Comparison of ENCODE assay signal across 21 cellular contexts in the genomic region with DNA sequence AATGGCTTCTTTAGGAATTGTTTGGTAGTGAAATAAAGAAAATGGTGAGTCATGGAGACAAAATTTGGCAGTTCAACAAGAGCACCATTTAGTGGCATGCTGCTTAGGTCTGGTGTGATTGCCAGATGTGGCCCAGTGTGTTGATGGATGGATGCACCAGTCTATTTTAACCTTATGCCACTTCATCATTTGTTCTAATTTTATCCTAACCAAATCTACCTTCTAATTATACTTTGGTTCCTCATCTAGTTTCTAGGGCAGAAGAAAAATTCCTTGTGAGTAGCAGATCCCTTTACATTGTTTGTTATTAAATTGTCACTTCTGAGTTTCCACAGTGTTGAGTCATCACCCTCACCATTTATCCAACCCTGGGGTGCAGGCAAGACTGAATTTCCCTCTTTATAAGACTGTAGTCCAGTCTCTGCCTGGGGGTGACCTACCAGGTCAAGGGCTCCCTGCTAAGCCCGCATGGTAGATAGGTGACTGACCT. TPM values are rescaled to one million over a fixed set of nuclear protein-coding genes. Genes with fewer than 3 reads are reported as not detected.
A peak's percentile ranks its signal among the peaks of the same experiment; 100 is the strongest.
DNase-seq lines count a peak whose midpoint lies in the region; ATAC-seq, FAIRE-seq and TF ChIP-seq lines count a peak whose summit lies in the region.
"Had no signal": no experiment of that assay in that cellular context is flagged by ENCODE, and none has a peak within 500 bp of the region (broad histone marks: within the 10 kb centered on the region; RNA-seq: fewer than 3 reads in every experiment).

No MANE protein-coding gene starts in this region.

- no peak overlapping the region for H3K4me3 Mint-ChIP-seq in astrocyte (ENCODE audit: unreplicated experiment)
- H3K4me3 Mint-ChIP-seq: B cell; stimulated activated naive CD8-positive, alpha-beta T cell treated with anti-CD3 and anti-CD28 coated beads, Interleukin-15, amount 100 ng/mL, for 72 hours had no signal

- H3K36me3 ChIP-seq in astrocyte (ENCODE audit: insufficient read depth, low read length), result no peaks in the 10 kb centered on the region
- no peaks in the 10 kb centered on the region for H3K36me3 ChIP-seq in esophagus squamous epithelium

- TF ChIP-seq CTCF in HFF-Myc (IDR thresholded peaks at IDR 0.05; ENCODE audit: low read depth, low read length, missing control alignments), result no peak
- TF ChIP-seq CTCF in astrocyte (IDR thresholded peaks at IDR 0.05; ENCODE audit: insufficient read depth, low read depth, low read length), result no peak
- TF ChIP-seq CTCF in esophagus squamous epithelium (IDR thresholded peaks at IDR 0.05), result no peak

- FAIRE-seq in astrocyte (lab: Jason Lieb, UNC), result peak; percentile 73
- FAIRE-seq: GM12892, keratinocyte, small intestine had no signal

- DNase-seq in AG08396 (ENCODE audit: low spot score), result peak; percentile 52
- peak; percentile 84 for DNase-seq in HFF-Myc (ENCODE audit: extremely low read depth, low read depth)
- DNase-seq in astrocyte (ENCODE audit: low read depth), result peak; percentile 93
- DNase-seq in foreskin melanocyte, result peak; percentile 30
- no peak for DNase-seq in esophagus squamous epithelium (lab: John Stamatoyannopoulos, UW)
- DNase-seq in DMS114 treated with DMSO at 0.1 percent for 48 hours (lab: John Stamatoyannopoulos, UW; ENCODE audit: unreplicated experiment), result no peak
- DNase-seq: activated gamma-delta T cell treated with Interleukin-2 at 50 U/mL for 16 hours; body of pancreas; effector memory CD4-positive, alpha-beta T cell; glutamatergic neuron; midbrain; NCI-H1105 treated with DMSO at 0.1 percent for 48 hours; NCI-H226; occipital lobe; small intestine; stimulated activated naive CD8-positive, alpha-beta T cell treated with anti-CD3 and anti-CD28 coated beads, Interleukin-15, amount 100 ng/mL, for 72 hours had no signal

- H3K27me3 ChIP-seq in astrocyte (ENCODE audit: insufficient read depth, low read length), result no peaks in the 10 kb centered on the region
- no peaks in the 10 kb centered on the region for H3K27me3 ChIP-seq in esophagus squamous epithelium
- H3K27me3 ChIP-seq: body of pancreas had no signal

- WGBS in esophagus squamous epithelium, 2 donors, result 100% methylated on average over 1 of the region's 1 CpG

- ATAC-seq in GM19455 (IDR thresholded peaks at IDR 0.05; ENCODE audit: unreplicated experiment), result no peak
- no peak for ATAC-seq in GM21390 (IDR thresholded peaks at IDR 0.05; ENCODE audit: unreplicated experiment)
- ATAC-seq: body of pancreas; stimulated activated naive CD8-positive, alpha-beta T cell treated with anti-CD3 and anti-CD28 coated beads, Interleukin-15, amount 100 ng/mL, for 72 hours had no signal

- H3K27ac ChIP-seq in astrocyte (ENCODE audit: low read depth, low read length), result peak overlapping the region; percentile 30
- H3K27ac ChIP-seq in esophagus squamous epithelium, result no peak overlapping the region
- H3K27ac ChIP-seq: body of pancreas had no signal

- intact Hi-C loops in esophagus squamous epithelium (cut with DNase I), result no loop called here

- H3K36me3 Mint-ChIP-seq in astrocyte (ENCODE audit: low read depth, unreplicated experiment), result no peaks in the 10 kb centered on the region

- H3K4me3 ChIP-seq in HFF-Myc (replicated peaks; ENCODE audit: low read depth, low read length) (no peak overlapping the region), astrocyte (ENCODE audit: insufficient read depth, low read depth, low read length) (no peak overlapping the region), esophagus squamous epithelium (no peak overlapping the region)
- H3K4me3 ChIP-seq: body of pancreas had no signal

- peak overlapping the region; percentile 32 for H3K4me2 ChIP-seq in astrocyte (ENCODE audit: low read length)

- H3K9ac ChIP-seq in astrocyte (ENCODE audit: low read length), result no peak overlapping the region

- no peaks in the 10 kb centered on the region for H3K27me3 Mint-ChIP-seq in astrocyte (ENCODE audit: low read depth, unreplicated experiment)
- H3K27me3 Mint-ChIP-seq: B cell; stimulated activated naive CD8-positive, alpha-beta T cell treated with anti-CD3 and anti-CD28 coated beads, Interleukin-15, amount 100 ng/mL, for 72 hours had no signal

- H3K27ac Mint-ChIP-seq in astrocyte (ENCODE audit: unreplicated experiment), result no peak overlapping the region
- H3K27ac Mint-ChIP-seq: B cell; stimulated activated naive CD8-positive, alpha-beta T cell treated with anti-CD3 and anti-CD28 coated beads, Interleukin-15, amount 100 ng/mL, for 72 hours had no signal

- H3K9me3 ChIP-seq in astrocyte (ENCODE audit: insufficient read depth, low read depth, low read length), result no peaks in the 10 kb centered on the region
- no peaks in the 10 kb centered on the region for H3K9me3 ChIP-seq in esophagus squamous epithelium
- H3K9me3 ChIP-seq: body of pancreas had no signal

- H3K4me1 Mint-ChIP-seq in astrocyte (ENCODE audit: low read depth, unreplicated experiment), result peaks cover 10% of the 10 kb centered on the region
- H3K4me1 Mint-ChIP-seq: stimulated activated naive CD8-positive, alpha-beta T cell treated with anti-CD3 and anti-CD28 coated beads, Interleukin-15, amount 100 ng/mL, for 72 hours had no signal

- H3K9me3 Mint-ChIP-seq in astrocyte (ENCODE audit: unreplicated experiment), result no peaks in the 10 kb centered on the region
- H3K9me3 Mint-ChIP-seq: stimulated activated naive CD8-positive, alpha-beta T cell treated with anti-CD3 and anti-CD28 coated beads, Interleukin-15, amount 100 ng/mL, for 72 hours had no signal

- H3K4me1 ChIP-seq in astrocyte (ENCODE audit: insufficient read depth, low read length) (peaks cover 12% of the 10 kb centered on the region), esophagus squamous epithelium (no peaks in the 10 kb centered on the region)

- H3K79me2 ChIP-seq in astrocyte (ENCODE audit: insufficient read depth, low read length), result no peaks in the 10 kb centered on the region

- H4K20me1 ChIP-seq in astrocyte (ENCODE audit: insufficient read depth, low read length), result no peaks in the 10 kb centered on the region

- no peak overlapping the region for H2AFZ ChIP-seq in astrocyte (ENCODE audit: low read depth, low read length)

- no peak for TF ChIP-seq POLR2A in esophagus squamous epithelium (IDR thresholded peaks at IDR 0.05)

RNA-seq across cellular contexts. Expression of gene NABP1, which starts 32.5 kb away (rescaled TPM):
- total RNA-seq in astrocyte, result 181 and 213 TPM in 2 replicates
- 10 to 100 TPM; 13.8 to 50.3 (median 23.9) TPM for total RNA-seq in esophagus squamous epithelium

Comparison
In these comparisons a context has a peak if more than half of its experiments do, and no peak if none do; other contexts are left out.
1. DNase-seq: peak in AG08396 (single experiment), HFF-Myc (single experiment), astrocyte (single experiment) and foreskin melanocyte (single experiment); none in esophagus squamous epithelium (single experiment) and DMS114 treated with DMSO at 0.1 percent for 48 hours (single experiment).